23 cellular contexts compared by ENCODE assay signal in genomic region chr19:2341987-2342386, GRCh38. TPM values are rescaled to one million over a fixed set of nuclear protein-coding genes. Genes with fewer than 3 reads are reported as not detected.
DNase-seq lines count a peak whose midpoint lies in the region; ATAC-seq and TF ChIP-seq lines count a peak whose summit lies in the region.
"Had no signal": no experiment of that assay in that cellular context is flagged by ENCODE, and none has a peak within 500 bp of the region (broad histone marks: within the 10 kb centered on the region; RNA-seq: fewer than 3 reads in every experiment).

No MANE protein-coding gene starts in this region.

- H3K36me3 ChIP-seq in left ventricle myocardium inferior (peaks cover 56% of the 10 kb centered on the region), prostate gland (peaks cover 0 to 2% of the 10 kb centered on the region in 2 donors)
- H3K36me3 ChIP-seq: MG63 had no signal

- no peak for TF ChIP-seq POLR2A in prostate gland (IDR thresholded peaks at IDR 0.05)

- no peak overlapping the region for H3K27ac ChIP-seq in left ventricle myocardium inferior (replicated peaks)
- H3K27ac ChIP-seq in prostate gland = peak overlapping the region; percentile 7 to 45
- H3K27ac ChIP-seq: 22Rv1 had no signal

- H3K27me3 ChIP-seq in left ventricle myocardium inferior (ENCODE audit: low read depth) (no peaks in the 10 kb centered on the region), prostate gland (replicated peaks; ENCODE audit: insufficient read depth) (no peaks in the 10 kb centered on the region)
- H3K27me3 ChIP-seq: MG63 had no signal

- no peaks in the 10 kb centered on the region for H3K4me1 ChIP-seq in left ventricle myocardium inferior
- no peaks in the 10 kb centered on the region for H3K4me1 ChIP-seq in prostate gland (replicated peaks)

- DNase-seq in Right ventricle myocardium inferior (ENCODE audit: missing footprints) (peak; percentile 16), left ventricle myocardium inferior (no peak), islet precursor cell (peak; percentile 87), prostate gland (ENCODE audit: low spot score) (no peak), NCI-H69 (lab: John Stamatoyannopoulos, UW) (no peak), NCI-H82 treated with DMSO at 0.1 percent for 48 hours (lab: John Stamatoyannopoulos, UW; ENCODE audit: unreplicated experiment) (no peak)
- DNase-seq: CD4-positive, alpha-beta T cell; HCEC 1CT; Kasumi-1; MG63; NCI-H1092; NCI-H1436 treated with DMSO at 0.1 percent for 48 hours; NCI-H2029; NCI-H2171; NCI-H446; NCI-H526 treated with DMSO at 0.1 percent for 48 hours; NK-92 treated with Interleukin-12 subunit alpha and Interleukin-12 subunit beta, amount 100 ng/mL, for 24 hours; SHP77 had no signal

- no peak for ATAC-seq in Right ventricle myocardium inferior
- ATAC-seq: GM12878, GM23338, SK-N-SH treated with all-trans-retinoic acid at 6 μM for 48 hours had no signal

- H3K9me3 ChIP-seq in left ventricle myocardium inferior (replicated peaks) = no peaks in the 10 kb centered on the region
- H3K9me3 ChIP-seq in prostate gland = no peaks in the 10 kb centered on the region
- H3K9me3 ChIP-seq: MG63 had no signal

- intact Hi-C loops in Right ventricle myocardium inferior (cut with DNase I) (no loop called here), left ventricle myocardium inferior (cut with micrococcal nuclease) (no loop called here), prostate gland (cut with DNase I) (no loop called here)

- no peak overlapping the region for H3K4me3 ChIP-seq in left ventricle myocardium inferior
- no peak overlapping the region for H3K4me3 ChIP-seq in prostate gland
- H3K4me3 ChIP-seq: GM12878, GM23338, MG63 had no signal

- TF ChIP-seq CTCF in left ventricle myocardium inferior (IDR thresholded peaks at IDR 0.05; ENCODE audit: borderline replicate concordance) = no peak
- TF ChIP-seq CTCF in prostate gland (IDR thresholded peaks at IDR 0.05) = no peak

- 60% methylated on average over 15 of the region's 15 CpGs for WGBS in prostate gland

RNA-seq across cellular contexts. Expression of gene SPPL2B, which starts 13.5 kb away (rescaled TPM):
- 24.9 TPM for total RNA-seq in Right ventricle myocardium inferior
- 26.2 TPM for total RNA-seq in left ventricle myocardium inferior
- 10 to 100 TPM; 54.0 to 87.1 TPM for total RNA-seq in prostate gland

RNA-seq across cellular contexts. Expression of gene LSM7, which starts 13.6 kb away (rescaled TPM):
- 46.7 TPM for total RNA-seq in Right ventricle myocardium inferior
- 41.1 TPM for total RNA-seq in left ventricle myocardium inferior
- 100 to 1,000 TPM; 125 to 135 TPM for total RNA-seq in prostate gland

RNA-seq across cellular contexts. Expression of gene TMPRSS9, which starts 18.1 kb away (rescaled TPM):
- total RNA-seq in Right ventricle myocardium inferior = not detected
- not detected for total RNA-seq in left ventricle myocardium inferior
- 1 to 10 TPM in 1 of 2 donors, under 1 TPM in 1; 0.14 to 2.2 TPM for total RNA-seq in prostate gland
- total RNA-seq: B cell; CD4-positive, alpha-beta T cell; GM12878 had no signal

RNA-seq across cellular contexts. Expression of gene LINGO3, which starts 34.0 kb away (rescaled TPM):
- not detected for total RNA-seq in Right ventricle myocardium inferior
- not detected for total RNA-seq in left ventricle myocardium inferior
- total RNA-seq in prostate gland = under 1 TPM in 1 of 2 donors, not detected in 1; 0.68 TPM

Comparison
In these comparisons a context has a peak if more than half of its experiments do, and no peak if none do; other contexts are left out.
1. DNase-seq: peak in Right ventricle myocardium inferior (single experiment) and islet precursor cell (single experiment); none in left ventricle myocardium inferior (single experiment), prostate gland (single experiment), NCI-H69 (single experiment) and NCI-H82 treated with DMSO at 0.1 percent for 48 hours (single experiment).